ENCODE assay signal across 17 cellular contexts in genomic region chr11:95434489-95435057, GRCh38.
DNase-seq lines count a peak whose midpoint lies in the region; ATAC-seq and TF ChIP-seq lines count a peak whose summit lies in the region.
"Had no signal": no experiment of that assay in that cellular context is flagged by ENCODE, and none has a peak within 500 bp of the region (broad histone marks: within the 10 kb centered on the region; RNA-seq: fewer than 3 reads in every experiment).

No MANE protein-coding gene starts in this region.

- peaks cover 0 to 3% of the 10 kb centered on the region in 2 donors for H3K27me3 Mint-ChIP-seq in natural killer cell (ENCODE audit: low read depth in 2 of 2)
- peaks cover 2 to 9% of the 10 kb centered on the region in 2 donors for H3K27me3 Mint-ChIP-seq in natural killer cell treated with Interleukin-12 subunit alpha and Interleukin-12 subunit beta and Interleukin-15 and Interleukin-18, amount 100 ng/mL, for 72 hours
- H3K27me3 Mint-ChIP-seq in activated T-helper 1 cell treated with anti-CD3 and anti-CD28 coated beads, Interleukin-12 subunit alpha, Interleukin-12 subunit beta, Interleukin-2, Interleukin-4 antibody, amounts not matched to agents 30 ng/mL and 10 ng/mL and 1 ng/mL, durations not matched to agents 14 hours and 24 hours and 36 hours (ENCODE audit: insufficient read depth): no peaks in the 10 kb centered on the region

- peak overlapping the region; percentile 47 for H3K4me3 Mint-ChIP-seq in natural killer cell
- H3K4me3 Mint-ChIP-seq in natural killer cell treated with Interleukin-12 subunit alpha and Interleukin-12 subunit beta and Interleukin-15 and Interleukin-18, amount 100 ng/mL, for 72 hours: no peak overlapping the region
- no peak overlapping the region for H3K4me3 Mint-ChIP-seq in activated T-helper 1 cell treated with anti-CD3 and anti-CD28 coated beads, Interleukin-12 subunit alpha, Interleukin-12 subunit beta, Interleukin-2, Interleukin-4 antibody, amounts not matched to agents 30 ng/mL and 10 ng/mL and 1 ng/mL, durations not matched to agents 14 hours and 24 hours and 36 hours
- H3K4me3 Mint-ChIP-seq: CD4-positive, alpha-beta T cell had no signal

- intact Hi-C loops in natural killer cell (cut with micrococcal nuclease): loop anchor here (10.0 kb wide), 1 partner anchor 280 kb away; no protein-coding TSS in a partner anchor
- intact Hi-C loops in activated T-helper 1 cell treated with anti-CD3 and anti-CD28 coated beads, Interleukin-12 subunit alpha, Interleukin-12 subunit beta, Interleukin-2, Interleukin-4 antibody, amounts not matched to agents 30 ng/mL and 10 ng/mL and 1 ng/mL, durations not matched to agents 14 hours and 24 hours and 36 hours (cut with micrococcal nuclease): no loop called here

- peak in 2 of 3 donors; percentile 18 to 41 for ATAC-seq in natural killer cell
- ATAC-seq in natural killer cell treated with Interleukin-12 subunit alpha and Interleukin-12 subunit beta and Interleukin-15 and Interleukin-18, amount 100 ng/mL, for 72 hours: no peak
- no peak for ATAC-seq in HG02885 (IDR thresholded peaks at IDR 0.05; ENCODE audit: poor library complexity, unreplicated experiment)
- no peak for ATAC-seq in HG02840 (IDR thresholded peaks at IDR 0.05; ENCODE audit: low FRiP score, unreplicated experiment)
- ATAC-seq: Panc1 had no signal

- peaks cover 22 to 27% of the 10 kb centered on the region in 2 donors for H3K4me1 Mint-ChIP-seq in natural killer cell
- peaks cover 14 to 18% of the 10 kb centered on the region in 2 donors for H3K4me1 Mint-ChIP-seq in natural killer cell treated with Interleukin-12 subunit alpha and Interleukin-12 subunit beta and Interleukin-15 and Interleukin-18, amount 100 ng/mL, for 72 hours (ENCODE audit: low read depth in 2 of 2)
- H3K4me1 Mint-ChIP-seq in activated T-helper 1 cell treated with anti-CD3 and anti-CD28 coated beads, Interleukin-12 subunit alpha, Interleukin-12 subunit beta, Interleukin-2, Interleukin-4 antibody, amounts not matched to agents 30 ng/mL and 10 ng/mL and 1 ng/mL, durations not matched to agents 14 hours and 24 hours and 36 hours (ENCODE audit: low read depth): peaks cover 25% of the 10 kb centered on the region

- no peak for DNase-seq in natural killer cell
- no peak for DNase-seq in natural killer cell treated with Interleukin-12 subunit alpha and Interleukin-12 subunit beta and Interleukin-15 and Interleukin-18, amount 100 ng/mL, for 72 hours (ENCODE audit: low spot score)
- DNase-seq in OCI-M1 (lab: John Stamatoyannopoulos, UW): peak; percentile 80
- peak; percentile 7 for DNase-seq in activated T-helper 1 cell treated with anti-CD3 and anti-CD28 coated beads, Interleukin-12 subunit alpha, Interleukin-12 subunit beta, Interleukin-2, Interleukin-4 antibody, amounts not matched to agents 30 ng/mL and 10 ng/mL and 1 ng/mL, durations not matched to agents 14 hours and 24 hours and 36 hours (ENCODE audit: low spot score)
- DNase-seq in NCI-H1694 treated with DMSO at 0.1 percent for 48 hours (lab: John Stamatoyannopoulos, UW): no peak
- DNase-seq: CD4-positive, alpha-beta T cell; COR-L47; DMS79; NCI-H1417; NCI-H187; NCI-H446 treated with DMSO at 0.1 percent for 48 hours; NCI-H69; SIG-M5; SK-N-SH had no signal

- H3K9me3 Mint-ChIP-seq in natural killer cell: no peaks in the 10 kb centered on the region
- no peaks in the 10 kb centered on the region for H3K9me3 Mint-ChIP-seq in natural killer cell treated with Interleukin-12 subunit alpha and Interleukin-12 subunit beta and Interleukin-15 and Interleukin-18, amount 100 ng/mL, for 72 hours
- H3K9me3 Mint-ChIP-seq in activated T-helper 1 cell treated with anti-CD3 and anti-CD28 coated beads, Interleukin-12 subunit alpha, Interleukin-12 subunit beta, Interleukin-2, Interleukin-4 antibody, amounts not matched to agents 30 ng/mL and 10 ng/mL and 1 ng/mL, durations not matched to agents 14 hours and 24 hours and 36 hours: no peaks in the 10 kb centered on the region
- H3K9me3 Mint-ChIP-seq: CD4-positive, alpha-beta T cell had no signal

- H3K36me3 Mint-ChIP-seq in natural killer cell: no peaks in the 10 kb centered on the region
- H3K36me3 Mint-ChIP-seq in natural killer cell treated with Interleukin-12 subunit alpha and Interleukin-12 subunit beta and Interleukin-15 and Interleukin-18, amount 100 ng/mL, for 72 hours: no peaks in the 10 kb centered on the region
- H3K36me3 Mint-ChIP-seq in activated T-helper 1 cell treated with anti-CD3 and anti-CD28 coated beads, Interleukin-12 subunit alpha, Interleukin-12 subunit beta, Interleukin-2, Interleukin-4 antibody, amounts not matched to agents 30 ng/mL and 10 ng/mL and 1 ng/mL, durations not matched to agents 14 hours and 24 hours and 36 hours (ENCODE audit: low read depth): peaks cover 6% of the 10 kb centered on the region

- no peak for TF ChIP-seq CTCF in natural killer cell (IDR thresholded peaks at IDR 0.05)

- H3K27ac Mint-ChIP-seq in natural killer cell: no peak overlapping the region
- H3K27ac Mint-ChIP-seq in natural killer cell treated with Interleukin-12 subunit alpha and Interleukin-12 subunit beta and Interleukin-15 and Interleukin-18, amount 100 ng/mL, for 72 hours: no peak overlapping the region
- H3K27ac Mint-ChIP-seq in activated T-helper 1 cell treated with anti-CD3 and anti-CD28 coated beads, Interleukin-12 subunit alpha, Interleukin-12 subunit beta, Interleukin-2, Interleukin-4 antibody, amounts not matched to agents 30 ng/mL and 10 ng/mL and 1 ng/mL, durations not matched to agents 14 hours and 24 hours and 36 hours: no peak overlapping the region
- H3K27ac Mint-ChIP-seq: CD4-positive, alpha-beta T cell had no signal

Comparison
In these comparisons a context has a peak if more than half of its experiments do, and no peak if none do; other contexts are left out.
1. ATAC-seq: peak in natural killer cell (2 of 3); none in natural killer cell treated with Interleukin-12 subunit alpha and Interleukin-12 subunit beta and Interleukin-15 and Interleukin-18, amount 100 ng/mL, for 72 hours (0 of 2), HG02885 (single experiment) and HG02840 (single experiment).
2. DNase-seq: peak in OCI-M1 (single experiment) and activated T-helper 1 cell treated with anti-CD3 and anti-CD28 coated beads, Interleukin-12 subunit alpha, Interleukin-12 subunit beta, Interleukin-2, Interleukin-4 antibody, amounts not matched to agents 30 ng/mL and 10 ng/mL and 1 ng/mL, durations not matched to agents 14 hours and 24 hours and 36 hours (single experiment); none in natural killer cell (single experiment), natural killer cell treated with Interleukin-12 subunit alpha and Interleukin-12 subunit beta and Interleukin-15 and Interleukin-18, amount 100 ng/mL, for 72 hours (single experiment) and NCI-H1694 treated with DMSO at 0.1 percent for 48 hours (single experiment).